20 cellular contexts compared by ENCODE assay signal in genomic region chr13:58994077-58994476, GRCh38.
A peak's percentile ranks its signal among the peaks of the same experiment; 100 is the strongest.
DNase-seq lines count a peak whose midpoint lies in the region; ATAC-seq, FAIRE-seq and TF ChIP-seq lines count a peak whose summit lies in the region.
"Had no signal": no experiment of that assay in that cellular context is flagged by ENCODE, and none has a peak within 500 bp of the region (broad histone marks: within the 10 kb centered on the region; RNA-seq: fewer than 3 reads in every experiment).

No MANE protein-coding gene starts in this region.

- ATAC-seq in GM18868 (IDR thresholded peaks at IDR 0.05; ENCODE audit: unreplicated experiment) (peak; percentile 42), heart right ventricle (no peak)
- ATAC-seq: GM23338, HCT116, HepG2 had no signal

- TF ChIP-seq CTCF in BE2C (IDR thresholded peaks at IDR 0.05; ENCODE audit: low read depth, low read length): no peak
- TF ChIP-seq CTCF in keratinocyte (optimal IDR thresholded peaks at IDR 0.05 in 1 of 3, IDR thresholded peaks at IDR 0.05 in 1 of 3, conservative IDR thresholded peaks at IDR 0.05 in 1 of 3; ENCODE audit: extremely low read depth in 1 of 3, insufficient read depth in 2 of 3, low read length in 3 of 3): no peak
- TF ChIP-seq CTCF in brain microvascular endothelial cell (IDR thresholded peaks at IDR 0.05; ENCODE audit: low read depth, low read length, missing control alignments): no peak
- TF ChIP-seq CTCF in heart right ventricle (IDR thresholded peaks at IDR 0.05): no peak

- H3K9ac ChIP-seq in SK-N-MC (ENCODE audit: insufficient read length) (no peak overlapping the region), keratinocyte (ENCODE audit: control insufficient read depth, extremely low read depth, insufficient read depth, low read length) (no peak overlapping the region)

- WGBS in heart right ventricle, 2 donors: 82 to 89% methylated on average over 4 of the region's 4 CpGs

- no peaks in the 10 kb centered on the region for H3K9me3 ChIP-seq in BE2C
- no peaks in the 10 kb centered on the region for H3K9me3 ChIP-seq in SK-N-MC (ENCODE audit: low read depth, low read length)
- H3K9me3 ChIP-seq in keratinocyte (ENCODE audit: control insufficient read depth, low read depth, low read length): no peaks in the 10 kb centered on the region
- no peaks in the 10 kb centered on the region for H3K9me3 ChIP-seq in heart right ventricle

- H3K27me3 ChIP-seq in BE2C: no peaks in the 10 kb centered on the region
- no peaks in the 10 kb centered on the region for H3K27me3 ChIP-seq in keratinocyte (ENCODE audit: control insufficient read depth, extremely low read depth, insufficient read depth, low read length)
- H3K27me3 ChIP-seq in brain microvascular endothelial cell (replicated peaks): no peaks in the 10 kb centered on the region
- no peaks in the 10 kb centered on the region for H3K27me3 ChIP-seq in heart right ventricle

- H3K36me3 ChIP-seq in BE2C: no peaks in the 10 kb centered on the region
- no peaks in the 10 kb centered on the region for H3K36me3 ChIP-seq in SK-N-MC (ENCODE audit: insufficient read depth, low read length)
- H3K36me3 ChIP-seq in keratinocyte (ENCODE audit: control insufficient read depth in 2 of 2, extremely low read depth in 1 of 2, insufficient read depth in 2 of 2, low read length in 2 of 2): no peaks in the 10 kb centered on the region
- no peaks in the 10 kb centered on the region for H3K36me3 ChIP-seq in brain microvascular endothelial cell (replicated peaks)
- no peaks in the 10 kb centered on the region for H3K36me3 ChIP-seq in heart right ventricle

- in situ Hi-C loops in brain microvascular endothelial cell (cut with HindIII; ENCODE audit: low pct_ligation_motif_present, low sequenced_read_pairs): no loop called here

- dilution Hi-C loops in keratinocyte (cut with MboI; ENCODE audit: extremely low pct_ligation_motif_present, low sequenced_read_pairs): no loop called here

- H3K79me2 ChIP-seq in keratinocyte (ENCODE audit: control insufficient read depth, insufficient read depth, low read length): no peaks in the 10 kb centered on the region

- intact Hi-C loops in heart right ventricle (cut with DNase I): no loop called here

- DNase-seq in BE2C: peak; percentile 49
- DNase-seq in SK-N-MC (ENCODE audit: low read depth, low spot score): no peak
- no peak for DNase-seq in keratinocyte (ENCODE audit: low read depth, low spot score)
- no peak for DNase-seq in brain microvascular endothelial cell
- no peak for DNase-seq in T-helper 1 cell
- no peak for DNase-seq in NCI-H1417 (lab: John Stamatoyannopoulos, UW)
- no peak for DNase-seq in heart right ventricle
- DNase-seq: ACHN; CD4-positive, alpha-beta memory T cell; HFFc6; KBM-7 had no signal

- no peaks in the 10 kb centered on the region for H3K9me1 ChIP-seq in keratinocyte (ENCODE audit: control insufficient read depth, extremely low read depth, insufficient read depth, low read length)

- H4K20me1 ChIP-seq in keratinocyte (ENCODE audit: control insufficient read depth, extremely low read depth, insufficient read depth, low read length): no peaks in the 10 kb centered on the region

- H3K27ac ChIP-seq in SK-N-MC (peak overlapping the region; percentile 48), keratinocyte (ENCODE audit: control insufficient read depth, insufficient read depth, low read length) (no peak overlapping the region), brain microvascular endothelial cell (no peak overlapping the region), heart right ventricle (no peak overlapping the region)

- H2AFZ ChIP-seq in keratinocyte (ENCODE audit: control insufficient read depth, low read length): peak overlapping the region; percentile 33
- H2AFZ ChIP-seq: GM23338 had no signal

- no peak overlapping the region for H3K4me2 ChIP-seq in keratinocyte (ENCODE audit: control insufficient read depth, extremely low read depth, insufficient read depth, low read depth, low read length)
- H3K4me2 ChIP-seq: GM23338 had no signal

- peaks cover 22% of the 10 kb centered on the region for H3K4me1 ChIP-seq in BE2C
- no peaks in the 10 kb centered on the region for H3K4me1 ChIP-seq in keratinocyte (ENCODE audit: control insufficient read depth, extremely low read depth, insufficient read depth, low read length)
- no peaks in the 10 kb centered on the region for H3K4me1 ChIP-seq in heart right ventricle

- H3K4me3 ChIP-seq in BE2C (ENCODE audit: low read depth, low read length): peak overlapping the region; percentile 29
- H3K4me3 ChIP-seq in SK-N-MC: no peak overlapping the region
- no peak overlapping the region for H3K4me3 ChIP-seq in keratinocyte (ENCODE audit: control insufficient read depth in 2 of 3, extremely low read depth in 1 of 3, insufficient read depth in 2 of 3, low read depth in 1 of 3, low read length in 3 of 3)
- H3K4me3 ChIP-seq in brain microvascular endothelial cell (ENCODE audit: low read depth, low read length): no peak overlapping the region
- no peak overlapping the region for H3K4me3 ChIP-seq in heart right ventricle
- H3K4me3 ChIP-seq: GM23338 had no signal

- FAIRE-seq in keratinocyte (lab: Jason Lieb, UNC): no peak
- FAIRE-seq: D721Med, G401.6, GM12892, GM18507, H54, HepG2 had no signal
